1 cellular context compared by ENCODE assay signal in the genomic region with DNA sequence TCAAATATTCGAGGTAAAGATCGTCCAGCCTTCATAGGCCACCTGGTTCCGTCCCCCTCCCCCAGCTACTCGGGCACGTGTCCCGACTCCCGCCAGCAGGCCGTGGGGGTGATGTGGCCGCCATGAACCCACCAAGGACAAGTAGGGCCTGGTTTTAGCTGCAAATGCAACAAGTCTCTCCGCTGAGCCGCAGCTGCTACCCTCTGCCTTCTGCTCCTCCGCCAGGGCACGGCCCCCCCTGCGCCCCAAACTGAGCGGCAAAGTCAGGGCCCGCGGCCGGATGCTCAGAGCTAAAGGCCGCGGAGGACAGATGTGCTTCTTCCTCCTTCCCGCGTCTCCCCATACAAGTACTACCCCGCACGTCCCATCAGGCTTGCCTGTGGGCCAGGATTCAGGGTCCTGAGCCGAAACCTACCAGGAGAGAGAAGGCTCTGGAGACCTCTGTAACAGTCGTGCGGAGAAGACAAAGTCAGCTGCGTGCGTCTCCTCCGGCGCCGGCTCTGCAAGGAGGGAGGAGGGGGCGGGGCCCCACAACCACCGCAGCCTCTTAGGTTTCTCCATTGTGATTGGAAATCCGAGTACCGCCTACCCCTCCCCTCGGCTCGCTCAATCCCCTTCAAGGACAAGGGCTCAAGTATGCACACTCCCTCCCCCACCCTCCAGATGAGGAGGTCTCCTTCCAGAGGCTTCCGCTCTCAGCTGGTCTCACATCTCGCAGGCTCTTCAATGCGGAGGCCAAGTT.
TF ChIP-seq lines count a peak whose summit lies in the region.

TSS of gene LDHB (minus strand) at position 507 of the 742 bp plus-strand sequence. CDS start 3,171 bp downstream, outside the sequence.

TF ChIP-seq in H1, 55 proteins besides CTCF, POLR2A, EP300 and RAD21:
- TF ChIP-seq, protein P1, sequence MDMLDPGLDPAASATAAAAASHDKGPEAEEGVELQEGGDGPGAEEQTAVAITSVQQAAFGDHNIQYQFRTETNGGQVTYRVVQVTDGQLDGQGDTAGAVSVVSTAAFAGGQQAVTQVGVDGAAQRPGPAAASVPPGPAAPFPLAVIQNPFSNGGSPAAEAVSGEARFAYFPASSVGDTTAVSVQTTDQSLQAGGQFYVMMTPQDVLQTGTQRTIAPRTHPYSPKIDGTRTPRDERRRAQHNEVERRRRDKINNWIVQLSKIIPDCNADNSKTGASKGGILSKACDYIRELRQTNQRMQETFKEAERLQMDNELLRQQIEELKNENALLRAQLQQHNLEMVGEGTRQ (IDR thresholded peaks at IDR 0.05; ENCODE audit: low read length) = peak; percentile 62; the same call in 1 of the 2 replicates
- TF ChIP-seq PHF8 (conservative IDR thresholded peaks at IDR 0.05; ENCODE audit: low read depth, low read length) = peak; percentile 95
- TF ChIP-seq SIN3A (conservative IDR thresholded peaks at IDR 0.05 in 1 of 2, IDR thresholded peaks at IDR 0.05 in 1 of 2; ENCODE audit: low read depth in 1 of 2, low read length in 2 of 2) = 0 out of 4 replicates have a peak, but pooled peaks of 1 of the 2 experiments have one; percentile 68
- TF ChIP-seq HDAC2 (IDR thresholded peaks at IDR 0.05; ENCODE audit: borderline replicate concordance in 1 of 2, low read depth in 2 of 2, low read length in 2 of 2) = 0 out of 4 replicates have a peak, but pooled peaks of 1 of the 2 experiments have one; percentile 14
- peak; percentile 63; the same call in 1 of the 2 replicates for TF ChIP-seq YY1 (IDR thresholded peaks at IDR 0.05; ENCODE audit: low read depth, low read length)
- TF ChIP-seq, protein P2, sequence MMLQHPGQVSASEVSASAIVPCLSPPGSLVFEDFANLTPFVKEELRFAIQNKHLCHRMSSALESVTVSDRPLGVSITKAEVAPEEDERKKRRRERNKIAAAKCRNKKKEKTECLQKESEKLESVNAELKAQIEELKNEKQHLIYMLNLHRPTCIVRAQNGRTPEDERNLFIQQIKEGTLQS (IDR thresholded peaks at IDR 0.05; ENCODE audit: insufficient read depth, low read depth, low read length) = 0 out of 2 replicates have a peak, but pooled peaks have one; percentile 13
- TF ChIP-seq POLR2AphosphoS5 (IDR thresholded peaks at IDR 0.05; ENCODE audit: low read depth, low read length) = peak; percentile 97
- TF ChIP-seq TAF1 (IDR thresholded peaks at IDR 0.05; ENCODE audit: low read depth, low read length) = peak; percentile 99
- no peak for TF ChIP-seq RNF2 (IDR thresholded peaks at IDR 0.05; ENCODE audit: borderline replicate concordance, low read depth, low read length, missing control alignments, poor library complexity, severe bottlenecking)
- no peak for TF ChIP-seq GABPA (IDR thresholded peaks at IDR 0.05; ENCODE audit: borderline replicate concordance, insufficient read depth, low read length)
- TF ChIP-seq SP1 (IDR thresholded peaks at IDR 0.05; ENCODE audit: low read depth, low read length) = peak; percentile 68
- TF ChIP-seq, protein P3, sequence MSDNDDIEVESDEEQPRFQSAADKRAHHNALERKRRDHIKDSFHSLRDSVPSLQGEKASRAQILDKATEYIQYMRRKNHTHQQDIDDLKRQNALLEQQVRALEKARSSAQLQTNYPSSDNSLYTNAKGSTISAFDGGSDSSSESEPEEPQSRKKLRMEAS (IDR thresholded peaks at IDR 0.05) = peak; percentile 98
- TF ChIP-seq TAF7 (optimal IDR thresholded peaks at IDR 0.05; ENCODE audit: borderline replicate concordance, low read depth, low read length) = peak; percentile 96
- TF ChIP-seq CREB1 (IDR thresholded peaks at IDR 0.05) = peak; percentile 32; the same call in 1 of the 2 replicates
- peak; percentile 92 for TF ChIP-seq E2F6 (IDR thresholded peaks at IDR 0.05)
- no peak for TF ChIP-seq SRF (IDR thresholded peaks at IDR 0.05; ENCODE audit: low read depth, low read length)
- TF ChIP-seq ASH2L (IDR thresholded peaks at IDR 0.05; ENCODE audit: low read length) = peak; percentile 87
- peak; percentile 18; the same call in 1 of the 2 replicates for TF ChIP-seq TCF12 (IDR thresholded peaks at IDR 0.05; ENCODE audit: low read depth, low read length)
- TF ChIP-seq TBP (IDR thresholded peaks at IDR 0.05; ENCODE audit: low read depth, low read length) = peak; percentile 93
- peak; percentile 36 for TF ChIP-seq SAP30 (IDR thresholded peaks at IDR 0.05; ENCODE audit: insufficient read depth, insufficient replicate concordance, low read length)
- TF ChIP-seq JUND (IDR thresholded peaks at IDR 0.05; ENCODE audit: low read length) = no peak
